ENCODE assay signal across 30 cellular contexts in the genomic region with DNA sequence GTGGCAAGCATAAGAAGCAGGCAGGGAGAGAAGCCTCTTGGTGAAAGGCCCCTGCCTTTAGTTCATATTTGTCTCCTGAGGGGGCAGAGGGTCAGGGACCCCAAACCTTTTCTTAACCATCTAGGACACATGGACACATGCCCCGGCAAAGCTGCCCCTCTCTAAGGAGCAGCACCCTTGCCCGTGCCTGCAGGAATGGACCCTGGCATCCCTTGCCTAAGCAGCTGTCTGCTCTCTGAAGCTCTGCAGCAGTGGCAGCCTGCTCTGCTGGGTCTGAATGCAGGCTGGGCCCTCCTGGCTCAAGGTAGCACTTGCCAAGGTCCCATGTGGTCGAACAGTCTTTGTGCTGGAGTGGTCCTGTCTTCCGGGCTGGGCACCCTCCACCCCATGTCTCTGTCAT.
"Had no signal": no experiment of that assay in that cellular context is flagged by ENCODE, and none has a peak within 500 bp of the region (broad histone marks: within the 10 kb centered on the region; RNA-seq: fewer than 3 reads in every experiment).

No MANE protein-coding gene starts in this region.

- FAIRE-seq: TTC549 had no signal

- H3K27me3 ChIP-seq: ascending aorta, SJCRH30 had no signal

- H3K4me1 ChIP-seq: breast epithelium, SJCRH30 had no signal

- DNase-seq: activated CD4-positive, alpha-beta memory T cell treated with anti-CD3 and anti-CD28 coated beads for 36 hours; activated CD4-positive, alpha-beta T cell treated with anti-CD3 and anti-CD28 coated beads for 4 hours; activated CD4-positive, alpha-beta T cell treated with anti-CD3 and anti-CD28 coated beads, Interleukin-2, amount 50 U/mL, for 1 hour; activated CD8-positive, alpha-beta memory T cell treated with anti-CD3 and anti-CD28 coated beads, Interleukin-2, amount 50 U/mL, for 4 hours; activated effector memory CD4-positive, alpha-beta T cell treated with anti-CD3 and anti-CD28 coated beads, Interleukin-2, amount 50 U/mL, for 16 hours; activated naive CD4-positive, alpha-beta T cell; activated naive CD4-positive, alpha-beta T cell treated with anti-CD3 and anti-CD28 coated beads, Interleukin-2, amount 50 U/mL, for 16 hours; activated naive CD8-positive, alpha-beta T cell treated with anti-CD3 and anti-CD28 coated beads for 36 hours; activated T-cell treated with anti-CD3 and anti-CD28 coated beads for 4 hours; activated T-cell treated with anti-CD3 and anti-CD28 coated beads, Interleukin-2, amount 50 U/mL, for 48 hours; amniotic stem cell; Karpas-422; KBM-7; NCI-H1105; NCI-H1417 treated with DMSO at 0.1 percent for 48 hours; NCI-H187 treated with DMSO at 0.1 percent for 48 hours; NCI-H2171 treated with DMSO at 0.1 percent for 48 hours; NCI-H2227 treated with DMSO at 0.1 percent for 48 hours; NCI-H446; NCI-H526 treated with DMSO at 0.1 percent for 48 hours; NCI-H82; OCI-M1; SHP77; SJCRH30 had no signal

- H3K9me3 ChIP-seq: ascending aorta, SJCRH30 had no signal

- H3K4me3 ChIP-seq: ascending aorta, breast epithelium, SJCRH30, SK-N-MC had no signal

- ATAC-seq: activated CD4-positive, CD25-positive, alpha-beta regulatory T cell treated with anti-CD3 and anti-CD28 coated beads, Interleukin-2, amount 50 U/mL, for 24 hours; WTC11 had no signal

- H3K36me3 ChIP-seq: ascending aorta, breast epithelium, SJCRH30 had no signal

- H3K27ac ChIP-seq: ascending aorta, breast epithelium, SJCRH30, SK-N-MC had no signal
